8 cellular contexts compared by ENCODE assay signal in the genomic region with DNA sequence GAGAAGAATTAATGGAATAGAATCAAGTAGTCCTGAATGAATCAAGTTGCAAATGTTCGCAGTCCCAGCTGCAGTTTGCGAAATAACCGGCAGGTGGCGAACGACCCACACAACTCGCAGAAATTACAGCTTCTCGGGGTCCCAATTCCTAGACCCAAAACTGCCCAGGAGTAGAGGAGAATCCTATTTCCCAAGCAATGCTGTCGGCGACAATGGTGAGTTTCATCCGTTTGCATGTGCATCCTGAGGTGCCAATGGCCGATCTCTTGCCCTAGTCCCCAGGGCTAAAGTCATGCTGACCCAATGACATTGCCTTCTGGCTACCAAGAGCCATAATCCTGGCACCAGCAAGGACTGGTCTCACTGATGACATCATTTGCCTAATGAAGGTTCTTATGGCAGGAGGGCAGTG. TPM values are rescaled to one million over a fixed set of nuclear protein-coding genes. Genes with fewer than 3 reads are reported as not detected.
DNase-seq lines count a peak whose midpoint lies in the region; ATAC-seq, FAIRE-seq and TF ChIP-seq lines count a peak whose summit lies in the region.

No MANE protein-coding gene starts in this region.

- intact Hi-C loops in sigmoid colon (cut with DNase I) = loop anchor here (1.0 kb wide), 1 partner anchor 599 kb away; no protein-coding TSS in a partner anchor

- FAIRE-seq in GM18507 (lab: Jason Lieb, UNC) = peak; percentile 94

- H3K4me1 ChIP-seq in gastroesophageal sphincter (peaks cover 0 to 8% (median 0%) of the 10 kb centered on the region in 3 donors), sigmoid colon (no peaks in the 10 kb centered on the region)

- H3K27ac ChIP-seq in gastroesophageal sphincter = no peak overlapping the region
- no peak overlapping the region for H3K27ac ChIP-seq in sigmoid colon

- H3K27me3 ChIP-seq in gastroesophageal sphincter (peaks cover 88% of the 10 kb centered on the region), sigmoid colon (peaks cover 3 to 68% (median 27%) of the 10 kb centered on the region in 3 donors)

- peak; percentile 92 for TF ChIP-seq CTCF in AG10803 (conservative IDR thresholded peaks at IDR 0.05; ENCODE audit: low read length)
- peak; percentile 46 to 81 (median 61) for TF ChIP-seq CTCF in gastroesophageal sphincter (IDR thresholded peaks at IDR 0.05)
- TF ChIP-seq CTCF in sigmoid colon (IDR thresholded peaks at IDR 0.05) = peak; percentile 31 to 78 (median 68)

- no peak for ATAC-seq in gastroesophageal sphincter
- ATAC-seq in GM21367 (IDR thresholded peaks at IDR 0.05; ENCODE audit: unreplicated experiment) = no peak
- no peak for ATAC-seq in HG03159 (IDR thresholded peaks at IDR 0.05; ENCODE audit: unreplicated experiment)

- H3K9me3 ChIP-seq in gastroesophageal sphincter (no peaks in the 10 kb centered on the region), sigmoid colon (no peaks in the 10 kb centered on the region)

- TF ChIP-seq EP300 in gastroesophageal sphincter (IDR thresholded peaks at IDR 0.05) = no peak
- TF ChIP-seq EP300 in sigmoid colon (IDR thresholded peaks at IDR 0.05) = no peak

- H3K36me3 ChIP-seq in gastroesophageal sphincter = no peaks in the 10 kb centered on the region
- H3K36me3 ChIP-seq in sigmoid colon = no peaks in the 10 kb centered on the region

- TF ChIP-seq POLR2A in gastroesophageal sphincter (IDR thresholded peaks at IDR 0.05) = no peak
- TF ChIP-seq POLR2A in sigmoid colon (IDR thresholded peaks at IDR 0.05) = no peak

- WGBS in gastroesophageal sphincter (ENCODE audit: low coverage in 1 of 2), 2 donors = no CpG with 5 or more reads among the region's 11 CpGs
- WGBS in sigmoid colon, 2 donors = 4 to 7% methylated on average over 11 of the region's 11 CpGs

- peak; percentile 24 for DNase-seq in AG10803 (ENCODE audit: low read depth)
- no peak for DNase-seq in GM18507 (ENCODE audit: extremely low spot score, insufficient read length, low read depth)
- peak; percentile 60 for DNase-seq in NCI-H510A (lab: John Stamatoyannopoulos, UW)
- peak; percentile 31 for DNase-seq in activated T-cell treated with anti-CD3 and anti-CD28 coated beads for 48 hours (ENCODE audit: low read depth)
- no peak for DNase-seq in sigmoid colon

- H3K4me3 ChIP-seq in AG10803 (ENCODE audit: low read length) (no peak overlapping the region), gastroesophageal sphincter (no peak overlapping the region), sigmoid colon (no peak overlapping the region)

RNA-seq across cellular contexts. Expression of gene ASCL1, which starts 8.5 kb away (rescaled TPM):
- total RNA-seq in gastroesophageal sphincter (under 1 TPM in 2 of 4 donors, not detected in 2; 0.15 to 0.54 TPM), sigmoid colon (under 1 TPM in 2 of 4 donors, not detected in 2; under 0.01 to 0.55 TPM)
- polyA plus RNA-seq in sigmoid colon = under 1 TPM in 2 of 3 donors, not detected in 1; 0.09 to 0.60 TPM

RNA-seq across cellular contexts. Expression of gene PAH, which starts 31.9 kb away (rescaled TPM):
- total RNA-seq in gastroesophageal sphincter = under 1 TPM in 1 of 4 donors, not detected in 3; 0.67 TPM
- 1 to 10 TPM in 1 of 4 donors, under 1 TPM in 2, not detected in 1; 0.36 to 1.1 (median 0.55) TPM for total RNA-seq in sigmoid colon
- under 1 TPM in 1 of 3 donors, not detected in 2; 0.19 TPM for polyA plus RNA-seq in sigmoid colon

Comparison
In these comparisons a context has a peak if more than half of its experiments do, and no peak if none do; other contexts are left out.
1. DNase-seq: peak in AG10803 (single experiment), NCI-H510A (single experiment) and activated T-cell treated with anti-CD3 and anti-CD28 coated beads for 48 hours (single experiment); none in GM18507 (single experiment) and sigmoid colon (single experiment).
2. Peak in every context shown above with its lines, with median percentiles within 50 percentile points of each other: CTCF ChIP-seq.